ENCODE assay signal across 31 cellular contexts in genomic region chr1:212215910-212216309, GRCh38.
"Had no signal": no experiment of that assay in that cellular context is flagged by ENCODE, and none has a peak within 500 bp of the region (broad histone marks: within the 10 kb centered on the region; RNA-seq: fewer than 3 reads in every experiment).

No MANE protein-coding gene starts in this region.

- H3K27me3 ChIP-seq: adrenal gland, body of pancreas, Peyer's patch, SJSA1 had no signal

- H3K27ac ChIP-seq: adrenal gland, body of pancreas, KMS-11, Peyer's patch, SJSA1 had no signal

- H3K4me1 ChIP-seq: adrenal gland, body of pancreas had no signal

- H3K9ac ChIP-seq: KMS-11 had no signal

- DNase-seq: activated CD4-positive, alpha-beta T cell treated with anti-CD3 and anti-CD28 coated beads, Interleukin-2, amount 10 ng/mL, durations not matched to agents 24 days and 14 days; activated CD4-positive, alpha-beta T cell treated with anti-CD3 and anti-CD28 coated beads, Interleukin-2, amount 50 U/mL, for 4 hours; activated CD8-positive, alpha-beta T cell treated with anti-CD3 and anti-CD28 coated beads for 36 hours; activated gamma-delta T cell treated with Interleukin-2 at 50 U/mL for 16 hours; activated naive CD4-positive, alpha-beta T cell treated with anti-CD3 and anti-CD28 coated beads for 36 hours; activated T-cell treated with anti-CD3 and anti-CD28 coated beads for 4 hours; activated T-cell treated with anti-CD3 and anti-CD28 coated beads, Interleukin-2, amount 50 U/mL, for 4 hours; adrenal gland; body of pancreas; caudate nucleus; cerebellar nuclear complex; NCI-H1092 treated with DMSO at 0.1 percent for 48 hours; NCI-H1417; NCI-H146; NCI-H187; NCI-H2029 treated with DMSO at 0.1 percent for 48 hours; NCI-H2107; NCI-H2171; NCI-H510A; NCI-H69; NK-92 treated with Interleukin-12 subunit alpha and Interleukin-12 subunit beta, amount 100 ng/mL, for 24 hours; PC-3; Peyer's patch; RPMI8226; SHP77 treated with DMSO at 0.1 percent for 48 hours; T1000 had no signal

- H3K4me3 ChIP-seq: adrenal gland, body of pancreas, Peyer's patch, SJSA1 had no signal

- ATAC-seq: activated CD8-positive, alpha-beta T cell treated with anti-CD3 and anti-CD28 coated beads for 36 hours; activated naive CD4-positive, alpha-beta T cell treated with anti-CD3 and anti-CD28 coated beads, Interleukin-2, amount 50 U/mL, for 72 hours; activated T-cell treated with anti-CD3 and anti-CD28 coated beads, Interleukin-2, amount 50 U/mL, for 4 hours; body of pancreas; PC-3 had no signal

- H3K9me3 ChIP-seq: adrenal gland, body of pancreas, Peyer's patch, SJSA1 had no signal

- H3K4me2 ChIP-seq: KMS-11 had no signal

- H3K36me3 ChIP-seq: adrenal gland, Peyer's patch, SJSA1 had no signal

- FAIRE-seq: astrocyte, bronchial epithelial cell had no signal
